27 cellular contexts compared by ENCODE assay signal in the genomic region with DNA sequence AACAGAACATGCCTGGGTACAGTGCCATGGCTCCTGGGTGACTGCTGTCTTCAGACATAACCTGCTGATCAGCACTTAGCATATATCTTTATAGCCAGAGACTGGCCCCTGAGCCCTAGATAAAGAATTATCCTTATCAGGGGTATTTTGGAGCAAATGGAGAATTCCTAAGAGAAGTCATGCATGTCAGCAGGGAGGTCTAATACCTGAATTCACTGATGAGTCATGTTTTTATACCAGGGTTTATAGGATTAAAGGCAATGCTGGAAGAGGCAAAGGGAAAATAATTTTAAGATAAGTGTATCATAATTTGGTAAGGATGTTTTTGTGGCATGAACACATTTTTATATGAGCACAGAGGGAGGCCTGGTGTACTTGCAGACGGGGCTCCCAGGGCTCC.
"Had no signal": no experiment of that assay in that cellular context is flagged by ENCODE, and none has a peak within 500 bp of the region (broad histone marks: within the 10 kb centered on the region; RNA-seq: fewer than 3 reads in every experiment).

No MANE protein-coding gene starts in this region.

- H3K27ac Mint-ChIP-seq: effector memory CD8-positive, alpha-beta T cell; naive thymus-derived CD4-positive, alpha-beta T cell; nephron; neural progenitor cell; progenitor cell of endocrine pancreas; stimulated activated effector memory CD8-positive, alpha-beta T cell treated with anti-CD3 and anti-CD28 coated beads, Interleukin-12 subunit alpha, Interleukin-12 subunit beta, amount 100 ng/mL, for 72 hours had no signal

- ATAC-seq: effector memory CD8-positive, alpha-beta T cell; esophagus mucosa; gastrocnemius medialis; heart left ventricle; left colon; naive thymus-derived CD4-positive, alpha-beta T cell; right cardiac atrium; stimulated activated effector memory CD8-positive, alpha-beta T cell treated with anti-CD3 and anti-CD28 coated beads, Interleukin-12 subunit alpha, Interleukin-12 subunit beta, amount 100 ng/mL, for 72 hours had no signal

- H3K27me3 Mint-ChIP-seq: effector memory CD8-positive, alpha-beta T cell had no signal

- FAIRE-seq: endometrium, kidney had no signal

- DNase-seq: cortex of kidney; effector memory CD8-positive, alpha-beta T cell; foreskin fibroblast; gastrocnemius medialis; heart left ventricle; kidney; left colon; mesenchymal stem cell; midbrain; naive thymus-derived CD4-positive, alpha-beta T cell; right cardiac atrium; sigmoid colon; stimulated activated CD4-positive, alpha-beta T cell treated with anti-CD3 and anti-CD28 coated beads, Interleukin-2, amount 100 ng/mL, for 24 hours; stimulated activated CD4-positive, alpha-beta T cell treated with anti-CD3 and anti-CD28 coated beads, Interleukin-4, amount 100 ng/mL, for 24 hours; stimulated activated naive CD4-positive, alpha-beta T cell treated with Interleukin-2 at 50 U/mL for 16 hours; stomach; thyroid gland; trophoblast cell had no signal

- H3K4me3 Mint-ChIP-seq: effector memory CD8-positive, alpha-beta T cell; naive thymus-derived CD4-positive, alpha-beta T cell; nephron; neural progenitor cell; stimulated activated effector memory CD8-positive, alpha-beta T cell treated with anti-CD3 and anti-CD28 coated beads, Interleukin-12 subunit alpha, Interleukin-12 subunit beta, amount 100 ng/mL, for 72 hours had no signal

- H3K4me1 Mint-ChIP-seq: naive thymus-derived CD4-positive, alpha-beta T cell; nephron; neural progenitor cell; stimulated activated effector memory CD8-positive, alpha-beta T cell treated with anti-CD3 and anti-CD28 coated beads, Interleukin-12 subunit alpha, Interleukin-12 subunit beta, amount 100 ng/mL, for 72 hours had no signal

- H3K9me3 Mint-ChIP-seq: effector memory CD8-positive, alpha-beta T cell had no signal

- H3K4me3 ChIP-seq: gastrocnemius medialis, heart left ventricle, hepatocyte, lung, neural progenitor cell, sigmoid colon, stomach, thyroid gland, vagina had no signal

- H3K36me3 Mint-ChIP-seq: naive thymus-derived CD4-positive, alpha-beta T cell; neural progenitor cell; stimulated activated effector memory CD8-positive, alpha-beta T cell treated with anti-CD3 and anti-CD28 coated beads, Interleukin-12 subunit alpha, Interleukin-12 subunit beta, amount 100 ng/mL, for 72 hours had no signal
